In the genomic region with DNA sequence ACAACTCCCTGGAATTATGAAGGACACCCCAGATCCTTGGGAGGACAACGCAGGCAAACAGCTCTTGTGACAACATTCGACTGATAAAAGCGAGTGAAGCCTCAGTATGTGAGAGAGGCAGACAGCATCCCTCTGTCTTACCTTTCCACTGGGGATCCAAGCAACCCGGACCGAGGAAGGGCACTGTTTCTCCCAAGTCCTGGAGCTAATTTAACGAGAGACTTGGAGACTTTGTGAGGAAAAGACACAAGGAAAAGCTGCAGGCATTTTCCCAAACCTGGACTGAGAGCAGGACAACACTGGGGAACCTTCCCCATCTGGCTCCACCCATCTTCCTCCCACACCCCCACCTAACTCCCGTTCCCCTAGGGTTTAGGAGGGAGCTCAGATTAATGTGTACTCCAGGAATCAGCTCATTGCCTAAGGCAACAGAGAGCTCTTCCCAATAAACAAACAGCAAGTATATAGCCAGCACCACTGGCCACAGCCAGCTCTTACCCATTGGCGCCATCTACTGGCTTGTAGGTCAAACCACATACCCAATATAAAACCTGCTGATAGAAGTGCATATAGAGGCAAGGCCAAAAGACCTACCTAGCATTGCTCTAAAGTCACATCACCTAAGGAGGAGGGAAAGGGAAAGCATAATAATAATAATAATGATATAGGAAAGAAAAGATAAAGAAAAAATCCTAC, we compare ENCODE assay signal across 8 cellular contexts.
DNase-seq lines count a peak whose midpoint lies in the region; ATAC-seq and TF ChIP-seq lines count a peak whose summit lies in the region.
"Not testable (repeated sequence)": the region's sequence is repeated elsewhere in the genome, so short reads cannot be mapped to it uniquely, and the experiment has no call there.

No MANE protein-coding gene starts in this region.

- peak overlapping the region; percentile 30 for H3K27ac Mint-ChIP-seq in endothelial cell (ENCODE audit: unreplicated experiment)

- WGBS in IMR-90 (ENCODE audit: extremely low coverage in 2 of 2, insufficient read length in 1 of 2), 2 experiments, result no CpG with 5 or more reads among the region's 8 CpGs
- whole genome bisulfite sequencing in mesenchymal stem cell, result no CpG with 5 or more reads among the region's 8 CpGs

- peak overlapping the region; percentile 77 for H3K4me3 Mint-ChIP-seq in endothelial cell (ENCODE audit: unreplicated experiment)

- CTCF ChIA-PET in IMR-90 (lab: Yijun Ruan, JAX), result not testable (repeated sequence)

- H3K14ac ChIP-seq in IMR-90 (replicated peaks; ENCODE audit: low read depth, low read length); mesenchymal stem cell (ENCODE audit: low read length in 2 of 2): not testable (repeated sequence)

- H2BK12ac ChIP-seq in mesenchymal stem cell (ENCODE audit: low read length in 2 of 2), result not testable (repeated sequence)

- H3K4ac ChIP-seq in IMR-90 (ENCODE audit: low read depth, low read length); mesenchymal stem cell (ENCODE audit: low read depth in 1 of 2, low read length in 2 of 2): not testable (repeated sequence)

- peak; percentile 69 for ATAC-seq in GM21619 (IDR thresholded peaks at IDR 0.05; ENCODE audit: unreplicated experiment)
- peak; percentile 98 for ATAC-seq in IMR-90 (ENCODE audit: low read depth)

- not testable (repeated sequence) for H3K9ac ChIP-seq in IMR-90 (ENCODE audit: low read depth, low read length)
- H3K9ac ChIP-seq in mesenchymal stem cell (ENCODE audit: low read length), result peak overlapping the region; percentile 68

- not testable (repeated sequence) for H3K9me3 ChIP-seq in IMR-90 (ENCODE audit: control insufficient read depth, insufficient read depth, low read length); mesenchymal stem cell (ENCODE audit: control insufficient read depth, low read length)

- H3K4me1 Mint-ChIP-seq in endothelial cell (ENCODE audit: unreplicated experiment), result not testable (repeated sequence)

- H3K36me3 Mint-ChIP-seq in endothelial cell (ENCODE audit: low read depth, unreplicated experiment), result not testable (repeated sequence)

- dilution Hi-C loops in IMR-90 (cut with HindIII; ENCODE audit: low sequenced_read_pairs, unreplicated experiment), result not testable (repeated sequence)

- intact Hi-C loops in IMR-90 (cut with micrococcal nuclease), result loop anchor here (2.0 kb wide), 1 partner anchor 215 kb away; a partner anchor contains a TSS

- H3K27ac ChIP-seq in IMR-90 (ENCODE audit: insufficient read depth, low read length); mesenchymal stem cell (ENCODE audit: low read length, poor library complexity, severe bottlenecking): not testable (repeated sequence)

- POLR2A ChIA-PET in IMR-90 (lab: Charles Lee; ENCODE audit: unreplicated experiment), result not testable (repeated sequence)

- H2BK5ac ChIP-seq in IMR-90 (ENCODE audit: low read depth, low read length, poor library complexity, severe bottlenecking); mesenchymal stem cell (ENCODE audit: low read depth, low read length, poor library complexity, severe bottlenecking): not testable (repeated sequence)

- H4K5ac ChIP-seq in IMR-90 (ENCODE audit: low read depth, low read length), result not testable (repeated sequence)

- in situ Hi-C loops in IMR-90 (cut with MboI; ENCODE audit: low sequenced_read_pairs), result not testable (repeated sequence)

- not testable (repeated sequence) for H3K18ac ChIP-seq in IMR-90 (ENCODE audit: low read depth, low read length); mesenchymal stem cell (ENCODE audit: low read depth in 1 of 2, low read length in 2 of 2)

- H3K27me3 ChIP-seq in IMR-90 (ENCODE audit: control insufficient read depth, insufficient read depth, low read length); mesenchymal stem cell (ENCODE audit: control insufficient read depth in 1 of 2, insufficient read depth in 1 of 2, low read length in 2 of 2): not testable (repeated sequence)

- H4K8ac ChIP-seq in IMR-90 (ENCODE audit: low read depth in 2 of 2, low read length in 2 of 2); mesenchymal stem cell (ENCODE audit: low read length): not testable (repeated sequence)

- H2BK120ac ChIP-seq in IMR-90 (ENCODE audit: low read depth, low read length); mesenchymal stem cell (ENCODE audit: low read depth, low read length): not testable (repeated sequence)

- H2AK5ac ChIP-seq in IMR-90 (ENCODE audit: low read depth, low read length); mesenchymal stem cell (ENCODE audit: low read length, severe bottlenecking): not testable (repeated sequence)

- not testable (repeated sequence) for H2BK20ac ChIP-seq in IMR-90 (ENCODE audit: low read depth, low read length)

- H3K79me1 ChIP-seq in IMR-90 (ENCODE audit: low read depth in 1 of 2, low read length in 2 of 2); mesenchymal stem cell (replicated peaks; ENCODE audit: low read length, poor library complexity, severe bottlenecking): not testable (repeated sequence)

- BruUV-seq in IMR-90 (replicated peaks; lab: Mats Ljungman, UMichigan), result not testable (repeated sequence)

- H2AFZ ChIP-seq in IMR-90 (replicated peaks; ENCODE audit: low read length, poor library complexity); mesenchymal stem cell (ENCODE audit: low read depth, low read length): not testable (repeated sequence)

- not testable (repeated sequence) for H3K9me1 ChIP-seq in IMR-90 (ENCODE audit: insufficient read depth, low read length)

- DNase-seq in DMS79 treated with DMSO at 0.1 percent for 48 hours (lab: John Stamatoyannopoulos, UW) (peak; percentile 25), IMR-90 (peak; percentile 76), endothelial cell (ENCODE audit: low spot score) (peak; percentile 65), mesenchymal stem cell (peak; percentile 82)
- peak; percentile 8 for DNase-seq in NK-92 treated with Interleukin-12 subunit alpha and Interleukin-12 subunit beta, amount 100 ng/mL, for 24 hours (lab: John Stamatoyannopoulos, UW)
- peak; percentile 61 for DNase-seq in activated CD8-positive, alpha-beta memory T cell treated with anti-CD3 and anti-CD28 coated beads for 24 hours
- DNase-seq in stimulated activated CD8-positive, alpha-beta memory T cell treated with anti-CD3 and anti-CD28 coated beads, Interleukin-4, amount 100 ng/mL, for 1 hour (ENCODE audit: low read depth in 2 of 2, low spot score in 1 of 2), result peak; percentile 0 to 3

- peak; percentile 53 for TF ChIP-seq RAD21 in IMR-90 (IDR thresholded peaks at IDR 0.05; ENCODE audit: low read length)

- H3K27me3 Mint-ChIP-seq in endothelial cell (ENCODE audit: unreplicated experiment), result not testable (repeated sequence)

- H3K23ac ChIP-seq in IMR-90 (ENCODE audit: low read depth, low read length); mesenchymal stem cell (ENCODE audit: low read length in 2 of 2): not testable (repeated sequence)

- peak overlapping the region; percentile 70; the same call in 1 of the 2 replicates for H3K4me2 ChIP-seq in IMR-90 (ENCODE audit: low read depth, low read length)
- not testable (repeated sequence) for H3K4me2 ChIP-seq in mesenchymal stem cell (ENCODE audit: low read length, poor library complexity, severe bottlenecking)

- not testable (repeated sequence) for H3K4me3 ChIP-seq in IMR-90 (ENCODE audit: insufficient read depth, low read depth, low read length); mesenchymal stem cell (ENCODE audit: insufficient read depth in 1 of 2, low read depth in 1 of 2, low read length in 2 of 2)

- H2AK9ac ChIP-seq in IMR-90 (replicated peaks; ENCODE audit: low read depth, low read length, poor library complexity), result not testable (repeated sequence)

- not testable (repeated sequence) for TF ChIP-seq POLR2A in IMR-90 (IDR thresholded peaks at IDR 0.05; ENCODE audit: low read depth, low read length)

- not testable (repeated sequence) for H2BK15ac ChIP-seq in IMR-90 (ENCODE audit: low read depth, low read length); mesenchymal stem cell (ENCODE audit: low read depth, poor library complexity, severe bottlenecking)

- TF ChIP-seq CTCF in IMR-90 (conservative IDR thresholded peaks at IDR 0.05; ENCODE audit: low read depth, low read length) (peak; percentile 48), endothelial cell (IDR thresholded peaks at IDR 0.05; ENCODE audit: unreplicated experiment) (peak; percentile 63)

- H3K56ac ChIP-seq in IMR-90 (ENCODE audit: extremely low read depth, insufficient read depth, low read length), result not testable (repeated sequence)

- not testable (repeated sequence) for H4K91ac ChIP-seq in IMR-90 (ENCODE audit: insufficient read depth, low read depth, low read length); mesenchymal stem cell (ENCODE audit: low read length)

- not testable (repeated sequence) for H3K4me1 ChIP-seq in IMR-90 (ENCODE audit: control insufficient read depth, insufficient read depth, low read length); mesenchymal stem cell (ENCODE audit: control insufficient read depth, insufficient read depth, low read depth, low read length)

- H4K20me1 ChIP-seq in IMR-90 (ENCODE audit: insufficient read depth, low read length), result not testable (repeated sequence)

- not testable (repeated sequence) for H3K36me3 ChIP-seq in IMR-90 (ENCODE audit: control insufficient read depth, insufficient read depth, low read length); mesenchymal stem cell (ENCODE audit: control insufficient read depth in 1 of 2, insufficient read depth in 2 of 2, low read depth in 1 of 2, low read length in 2 of 2)

- H3K9me3 Mint-ChIP-seq in endothelial cell (ENCODE audit: unreplicated experiment), result not testable (repeated sequence)

TF ChIP-seq in IMR-90, 13 proteins besides CTCF, POLR2A, EP300 and RAD21:
- TF ChIP-seq SMC3 (IDR thresholded peaks at IDR 0.05; ENCODE audit: low read depth, low read length), result peak; percentile 32; the same call in 1 of the 2 replicates

Comparison
In these comparisons a context has a peak if more than half of its experiments do, and no peak if none do; other contexts are left out.
1. DNase-seq: peak in every context shown above with its lines; median percentile 82 in mesenchymal stem cell; 76 in IMR-90; 65 in endothelial cell; 61 in activated CD8-positive, alpha-beta memory T cell treated with anti-CD3 and anti-CD28 coated beads for 24 hours; 25 in DMS79 treated with DMSO at 0.1 percent for 48 hours; 8 in NK-92 treated with Interleukin-12 subunit alpha and Interleukin-12 subunit beta, amount 100 ng/mL, for 24 hours; 2 in stimulated activated CD8-positive, alpha-beta memory T cell treated with anti-CD3 and anti-CD28 coated beads, Interleukin-4, amount 100 ng/mL, for 1 hour.